Comparison of ENCODE assay signal across 19 cellular contexts in genomic region chr4:38290360-38290759, GRCh38.
DNase-seq lines count a peak whose midpoint lies in the region; ATAC-seq and TF ChIP-seq lines count a peak whose summit lies in the region.
"Had no signal": no experiment of that assay in that cellular context is flagged by ENCODE, and none has a peak within 500 bp of the region (broad histone marks: within the 10 kb centered on the region; RNA-seq: fewer than 3 reads in every experiment).

No MANE protein-coding gene starts in this region.

- DNase-seq in GM03348 (ENCODE audit: low spot score), result peak; percentile 12
- peak; percentile 53 for DNase-seq in RPMI7951 (ENCODE audit: low read depth)
- peak; percentile 52 for DNase-seq in dedifferentiated amniotic fluid mesenchymal stem cell (ENCODE audit: extremely low spot score)
- DNase-seq in non-pigmented ciliary epithelial cell (ENCODE audit: low read depth), result peak; percentile 57
- DNase-seq in activated effector memory CD4-positive, alpha-beta T cell treated with Interleukin-2 at 50 U/mL for 16 hours, result no peak
- no peak for DNase-seq in endothelial cell (ENCODE audit: low spot score)
- DNase-seq: activated naive CD4-positive, alpha-beta T cell treated with anti-CD3 and anti-CD28 coated beads for 36 hours; activated T-cell treated with anti-CD3 and anti-CD28 coated beads, Interleukin-2, amount 50 U/mL, for 4 hours; effector memory CD4-positive, alpha-beta T cell; hypothalamus; islet precursor cell; NCI-H187; NK-92 treated with Interleukin-12 subunit alpha and Interleukin-12 subunit beta, amount 100 ng/mL, for 24 hours; nucleus accumbens; RPMI8226; stimulated activated CD4-positive, alpha-beta T cell treated with anti-CD3 and anti-CD28 coated beads, Interleukin-12 subunit alpha, Interleukin-12 subunit beta, amount 100 ng/mL, for 4 hours; T1000; trophoblast cell had no signal

- peaks cover 2% of the 10 kb centered on the region for H3K4me1 Mint-ChIP-seq in endothelial cell (ENCODE audit: unreplicated experiment)

- H3K4me3 Mint-ChIP-seq in endothelial cell (ENCODE audit: unreplicated experiment), result no peak overlapping the region
- H3K4me3 Mint-ChIP-seq: activated naive CD4-positive, alpha-beta T cell treated with anti-CD3 and anti-CD28 coated beads for 36 hours; activated T-cell treated with anti-CD3 and anti-CD28 coated beads, Interleukin-2, amount 50 U/mL, for 4 hours had no signal

- H3K27me3 Mint-ChIP-seq in endothelial cell (ENCODE audit: unreplicated experiment), result no peaks in the 10 kb centered on the region

- H3K36me3 Mint-ChIP-seq in endothelial cell (ENCODE audit: low read depth, unreplicated experiment), result peaks cover 10% of the 10 kb centered on the region

- H3K27ac Mint-ChIP-seq in endothelial cell (ENCODE audit: unreplicated experiment), result no peak overlapping the region
- H3K27ac Mint-ChIP-seq: activated naive CD4-positive, alpha-beta T cell treated with anti-CD3 and anti-CD28 coated beads for 36 hours had no signal

- ATAC-seq in GM19351 (IDR thresholded peaks at IDR 0.05; ENCODE audit: unreplicated experiment), result no peak
- ATAC-seq: activated T-cell treated with anti-CD3 and anti-CD28 coated beads, Interleukin-2, amount 50 U/mL, for 4 hours had no signal

- H3K9me3 Mint-ChIP-seq in endothelial cell (ENCODE audit: unreplicated experiment), result no peaks in the 10 kb centered on the region

- no peak for TF ChIP-seq CTCF in endothelial cell (IDR thresholded peaks at IDR 0.05; ENCODE audit: unreplicated experiment)

Comparison
In these comparisons a context has a peak if more than half of its experiments do, and no peak if none do; other contexts are left out.
1. DNase-seq: peak in GM03348 (single experiment), RPMI7951 (single experiment), dedifferentiated amniotic fluid mesenchymal stem cell (single experiment) and non-pigmented ciliary epithelial cell (single experiment); none in activated effector memory CD4-positive, alpha-beta T cell treated with Interleukin-2 at 50 U/mL for 16 hours (single experiment) and endothelial cell (single experiment).